In genomic region chr13:102698649-102698980, GRCh38 we compare ENCODE assay signal across 35 cellular contexts. TPM values are rescaled to one million over a fixed set of nuclear protein-coding genes. Genes with fewer than 3 reads are reported as not detected.
"Had no signal": no experiment of that assay in that cellular context is flagged by ENCODE, and none has a peak within 500 bp of the region (broad histone marks: within the 10 kb centered on the region; RNA-seq: fewer than 3 reads in every experiment).

No MANE protein-coding gene starts in this region.

- H3K27me3 ChIP-seq: ascending aorta, cardiac muscle cell had no signal

- H3K36me3 ChIP-seq: ascending aorta, cardiac muscle cell had no signal

- ATAC-seq: activated CD8-positive, alpha-beta T cell treated with anti-CD3 and anti-CD28 coated beads for 36 hours; activated T-cell treated with anti-CD3 and anti-CD28 coated beads, Interleukin-2, amount 50 U/mL, for 4 hours; activated T-cell treated with anti-CD3 and anti-CD28 coated beads, Interleukin-2, amount 50 U/mL, for 72 hours; activated T-helper 17 cell treated with anti-CD3 and anti-CD28 coated beads, Interleukin-2, amount 50 U/mL, for 72 hours had no signal

- H3K27ac ChIP-seq: ascending aorta, cardiac muscle cell, VCaP had no signal

- H3K4me3 ChIP-seq: ascending aorta, cardiac muscle cell had no signal

- H3K9me3 ChIP-seq: ascending aorta had no signal

- H3K4me1 ChIP-seq: ascending aorta had no signal

- DNase-seq: activated B cell treated with CpG ODN at 0.5 μM for 24 hours; activated CD4-positive, alpha-beta memory T cell treated with anti-CD3 and anti-CD28 coated beads for 36 hours; activated CD4-positive, alpha-beta T cell treated with anti-CD3 and anti-CD28 coated beads for 4 hours; activated CD4-positive, alpha-beta T cell treated with anti-CD3 and anti-CD28 coated beads, Interleukin-2, amount 10 ng/mL, durations not matched to agents 24 days and 14 days; activated CD4-positive, alpha-beta T cell treated with anti-CD3 and anti-CD28 coated beads, Interleukin-2, amount 50 U/mL, for 1 hour; activated CD4-positive, alpha-beta T cell treated with anti-CD3 and anti-CD28 coated beads, Interleukin-2, amount 50 U/mL, for 4 hours; activated CD4-positive, CD25-positive, alpha-beta regulatory T cell treated with anti-CD3 and anti-CD28 coated beads, Interleukin-2, amount 50 U/mL, for 72 hours; activated CD8-positive, alpha-beta memory T cell treated with anti-CD3 and anti-CD28 coated beads, Interleukin-2, amount 50 U/mL, for 4 hours; activated CD8-positive, alpha-beta T cell treated with anti-CD3 and anti-CD28 coated beads for 36 hours; activated effector memory CD4-positive, alpha-beta T cell treated with anti-CD3 and anti-CD28 coated beads, Interleukin-2, amount 50 U/mL, for 16 hours; activated gamma-delta T cell treated with Interleukin-2 at 50 U/mL for 16 hours; activated naive CD4-positive, alpha-beta T cell; activated naive CD4-positive, alpha-beta T cell treated with anti-CD3 and anti-CD28 coated beads for 36 hours; activated naive CD4-positive, alpha-beta T cell treated with anti-CD3 and anti-CD28 coated beads, Interleukin-2, amount 50 U/mL, for 16 hours; activated naive CD8-positive, alpha-beta T cell treated with anti-CD3 and anti-CD28 coated beads for 36 hours; activated T-cell treated with anti-CD3 and anti-CD28 coated beads for 4 hours; activated T-cell treated with anti-CD3 and anti-CD28 coated beads, Interleukin-2, amount 50 U/mL, for 1 hour; activated T-cell treated with anti-CD3 and anti-CD28 coated beads, Interleukin-2, amount 50 U/mL, for 4 hours; activated T-cell treated with anti-CD3 and anti-CD28 coated beads, Interleukin-2, amount 50 U/mL, for 72 hours; amygdala; anterior cingulate cortex; caudate nucleus; cerebellar nuclear complex; T-helper 1 cell; T-helper 2 cell; T-helper 9 cell had no signal

RNA-seq across cellular contexts. Expression of gene METTL21C, which starts 3.8 kb away (rescaled TPM):
- total RNA-seq: activated B cell treated with CpG ODN at 0.5 μM for 24 hours; activated CD4-positive, alpha-beta memory T cell treated with anti-CD3 and anti-CD28 coated beads for 36 hours; activated CD4-positive, alpha-beta T cell treated with anti-CD3 and anti-CD28 coated beads, Interleukin-2, amount 10 ng/mL, durations not matched to agents 24 days and 14 days; activated CD8-positive, alpha-beta memory T cell treated with anti-CD3 and anti-CD28 coated beads for 36 hours; activated CD8-positive, alpha-beta T cell treated with anti-CD3 and anti-CD28 coated beads for 36 hours; activated naive CD4-positive, alpha-beta T cell treated with anti-CD3 and anti-CD28 coated beads for 36 hours; activated naive CD4-positive, alpha-beta T cell treated with anti-CD3 and anti-CD28 coated beads, Interleukin-2, amount 50 U/mL, for 72 hours; activated naive CD8-positive, alpha-beta T cell treated with anti-CD3 and anti-CD28 coated beads for 36 hours; activated T-cell treated with anti-CD3 and anti-CD28 coated beads, Interleukin-2, amount 50 U/mL, for 4 hours; activated T-cell treated with anti-CD3 and anti-CD28 coated beads, Interleukin-2, amount 50 U/mL, for 72 hours; activated T-helper 1 cell treated with anti-CD3 and anti-CD28 coated beads, Interleukin-12 subunit alpha, Interleukin-12 subunit beta, Interleukin-2, Interleukin-4 antibody, amounts not matched to agents 30 ng/mL and 10 ng/mL and 1 ng/mL, durations not matched to agents 14 hours and 24 hours and 36 hours; activated T-helper 17 cell treated with anti-CD3 and anti-CD28 coated beads, Interleukin-2, amount 50 U/mL, for 72 hours; ascending aorta; bronchial epithelial cell; cardiac muscle cell had no signal
- polyA plus RNA-seq: adipose tissue, cardiac muscle cell had no signal
